ENCODE assay signal across 2 cellular contexts in genomic region chr18:7889515-7889914, GRCh38.
TF ChIP-seq lines count a peak whose summit lies in the region.

No MANE protein-coding gene starts in this region.

TF ChIP-seq in A549, 52 proteins besides CTCF, POLR2A, EP300 and RAD21 (continued from another document):
- TF ChIP-seq PBX3 (IDR thresholded peaks at IDR 0.05) (no peak), NFE2L2 (conservative IDR thresholded peaks at IDR 0.05; ENCODE audit: low read length) (no peak), CHD2 (IDR thresholded peaks at IDR 0.05; ENCODE audit: low read length, partially characterized antibody) (no peak), RNF2 (IDR thresholded peaks at IDR 0.05; ENCODE audit: borderline replicate concordance, low read depth) (no peak), ESRRA (IDR thresholded peaks at IDR 0.05; ENCODE audit: borderline replicate concordance, low read length) (no peak), EHMT2 (IDR thresholded peaks at IDR 0.05; ENCODE audit: low read depth) (no peak), JUNB (IDR thresholded peaks at IDR 0.05) (no peak), FOXS1 (CRISPR knock-in tag; IDR thresholded peaks at IDR 0.05) (no peak), SMC3 (IDR thresholded peaks at IDR 0.05) (no peak)

TF ChIP-seq in IMR-90, 13 proteins besides CTCF, POLR2A, EP300 and RAD21 (continued from another document):
- TF ChIP-seq NFE2L2 (IDR thresholded peaks at IDR 0.05; ENCODE audit: low read depth, low read length) (no peak), MAZ (IDR thresholded peaks at IDR 0.05; ENCODE audit: borderline replicate concordance, low read depth, low read length) (no peak), USF2 (IDR thresholded peaks at IDR 0.05; ENCODE audit: low read depth, low read length) (no peak), CEBPB (IDR thresholded peaks at IDR 0.05; ENCODE audit: low read depth, low read length) (no peak), BHLHE40 (IDR thresholded peaks at IDR 0.05; ENCODE audit: low read depth, low read length) (no peak)
TF ChIP-seq in IMR-90: peak in this region for 0.
